ENCODE assay signal across 16 cellular contexts in genomic region chr10:49007128-49007527, GRCh38.
"Had no signal": no experiment of that assay in that cellular context is flagged by ENCODE, and none has a peak within 500 bp of the region (broad histone marks: within the 10 kb centered on the region; RNA-seq: fewer than 3 reads in every experiment).

No MANE protein-coding gene starts in this region.

- H3K4me1 Mint-ChIP-seq: memory B cell, natural killer cell had no signal

- H3K9me3 Mint-ChIP-seq: dendritic cell treated with granulocyte-macrophage colony-stimulating factor and Interleukin-4, amounts not matched to agents 40 ng/mL and 50 ng/mL, for 4 days; effector memory CD8-positive, alpha-beta T cell; memory B cell; mesothelial cell of epicardium; natural killer cell had no signal

- H3K27me3 ChIP-seq: gastrocnemius medialis, hepatocyte had no signal

- H3K27ac Mint-ChIP-seq: dendritic cell treated with granulocyte-macrophage colony-stimulating factor and Interleukin-4, amounts not matched to agents 40 ng/mL and 50 ng/mL, for 4 days; effector memory CD8-positive, alpha-beta T cell; memory B cell; mesothelial cell of epicardium; natural killer cell had no signal

- H3K4me3 ChIP-seq: esophagus muscularis mucosa, gastrocnemius medialis, hepatocyte, lower lobe of right lung had no signal

- H3K9me3 ChIP-seq: esophagus muscularis mucosa, gastrocnemius medialis, lower lobe of right lung had no signal

- H3K36me3 ChIP-seq: esophagus muscularis mucosa, gastrocnemius medialis, lower lobe of right lung had no signal

- DNase-seq: effector memory CD8-positive, alpha-beta T cell; gastrocnemius medialis; lower lobe of right lung; natural killer cell; posterior cingulate gyrus; small intestine; stimulated activated CD4-positive, alpha-beta T cell treated with anti-CD3 and anti-CD28 coated beads, Interleukin-12 subunit alpha, Interleukin-12 subunit beta, amount 100 ng/mL, for 4 hours; stimulated activated naive CD4-positive, alpha-beta T cell treated with Interleukin-2 at 50 U/mL for 16 hours; trophoblast cell had no signal

- H3K36me3 Mint-ChIP-seq: memory B cell, mesothelial cell of epicardium, natural killer cell had no signal

- H3K4me3 Mint-ChIP-seq: dendritic cell treated with granulocyte-macrophage colony-stimulating factor and Interleukin-4, amounts not matched to agents 40 ng/mL and 50 ng/mL, for 4 days; effector memory CD8-positive, alpha-beta T cell; memory B cell; mesothelial cell of epicardium; natural killer cell had no signal

- ATAC-seq: effector memory CD8-positive, alpha-beta T cell; gastrocnemius medialis; left lobe of liver; lower lobe of right lung had no signal

- H3K27ac ChIP-seq: epithelial cell of prostate, esophagus muscularis mucosa, gastrocnemius medialis, hepatocyte, lower lobe of right lung had no signal
